13 cellular contexts compared by ENCODE assay signal in genomic region chr15:63677778-63678177, GRCh38.
DNase-seq lines count a peak whose midpoint lies in the region; ATAC-seq and TF ChIP-seq lines count a peak whose summit lies in the region.
"Had no signal": no experiment of that assay in that cellular context is flagged by ENCODE, and none has a peak within 500 bp of the region (broad histone marks: within the 10 kb centered on the region; RNA-seq: fewer than 3 reads in every experiment).

No MANE protein-coding gene starts in this region.

- no peaks in the 10 kb centered on the region for H3K27me3 Mint-ChIP-seq in CD4-positive, alpha-beta T cell
- no peaks in the 10 kb centered on the region for H3K27me3 Mint-ChIP-seq in effector memory CD8-positive, alpha-beta T cell
- H3K27me3 Mint-ChIP-seq: activated CD4-positive, alpha-beta T cell treated with anti-CD3 and anti-CD28 coated beads for 36 hours had no signal

- H3K27ac Mint-ChIP-seq in CD4-positive, alpha-beta T cell: peak overlapping the region; percentile 25
- H3K27ac Mint-ChIP-seq in effector memory CD8-positive, alpha-beta T cell: peak overlapping the region; percentile 5 to 75
- H3K27ac Mint-ChIP-seq: activated CD4-positive, alpha-beta T cell treated with anti-CD3 and anti-CD28 coated beads for 36 hours had no signal

- POLR2A ChIA-PET in CD4-positive, alpha-beta T cell (lab: Charles Lee): interaction anchor here (0.8 kb wide), 1 partner anchor 9 kb away, joined by 3 read pairs; no protein-coding TSS in a partner anchor

- H3K36me3 Mint-ChIP-seq in CD4-positive, alpha-beta T cell (ENCODE audit: low read depth): peaks cover 78% of the 10 kb centered on the region
- peaks cover 68% of the 10 kb centered on the region for H3K36me3 Mint-ChIP-seq in effector memory CD8-positive, alpha-beta T cell (ENCODE audit: insufficient read depth)

- intact Hi-C loops in CD4-positive, alpha-beta T cell (cut with DNase I, micrococcal nuclease): loop anchor here (5.0 to 10.0 kb wide), 2 partner anchors 50 to 53 kb away; no protein-coding TSS in a partner anchor
- intact Hi-C loops in mucosa of descending colon (cut with DNase I, micrococcal nuclease): no loop called here

- H3K4me3 Mint-ChIP-seq in CD4-positive, alpha-beta T cell: no peak overlapping the region
- H3K4me3 Mint-ChIP-seq in effector memory CD8-positive, alpha-beta T cell: no peak overlapping the region
- H3K4me3 Mint-ChIP-seq: activated CD4-positive, alpha-beta T cell treated with anti-CD3 and anti-CD28 coated beads for 36 hours; activated T-cell treated with anti-CD3 and anti-CD28 coated beads, Interleukin-2, amount 50 U/mL, for 72 hours had no signal

- no peak overlapping the region for H3K27ac ChIP-seq in CD4-positive, alpha-beta T cell (ENCODE audit: low read depth, low read length)
- H3K27ac ChIP-seq: GM23248, PC-9 had no signal

- no peaks in the 10 kb centered on the region for H3K27me3 ChIP-seq in CD4-positive, alpha-beta T cell (ENCODE audit: control insufficient read depth, insufficient read depth, low read length)

- H3K36me3 ChIP-seq in mucosa of descending colon (ENCODE audit: low read depth): no peaks in the 10 kb centered on the region

- CTCF ChIA-PET in CD4-positive, alpha-beta T cell (lab: Charles Lee): no interaction called here

- H3K4me1 Mint-ChIP-seq in CD4-positive, alpha-beta T cell (ENCODE audit: low read depth): peaks cover 24% of the 10 kb centered on the region
- H3K4me1 Mint-ChIP-seq in effector memory CD8-positive, alpha-beta T cell (ENCODE audit: low read depth in 2 of 2): peaks cover 3 to 7% of the 10 kb centered on the region in 2 donors

- H3K4me3 ChIP-seq in mucosa of descending colon: no peak overlapping the region
- H3K4me3 ChIP-seq: GM23248, PC-9 had no signal

- no peaks in the 10 kb centered on the region for H3K9me3 Mint-ChIP-seq in CD4-positive, alpha-beta T cell
- no peaks in the 10 kb centered on the region for H3K9me3 Mint-ChIP-seq in effector memory CD8-positive, alpha-beta T cell
- H3K9me3 Mint-ChIP-seq: activated T-cell treated with anti-CD3 and anti-CD28 coated beads, Interleukin-2, amount 50 U/mL, for 72 hours had no signal

- peaks cover 6% of the 10 kb centered on the region for H3K4me1 ChIP-seq in mucosa of descending colon (ENCODE audit: low read depth)

- DNase-seq in CD4-positive, alpha-beta T cell: no peak
- peak; percentile 22 for DNase-seq in NCI-H2029 (lab: John Stamatoyannopoulos, UW)
- DNase-seq in effector memory CD8-positive, alpha-beta T cell: no peak
- DNase-seq in mucosa of descending colon: peak; percentile 94 to 98 (median 95)
- no peak for DNase-seq in Ammon's horn (ENCODE audit: low spot score)
- no peak for DNase-seq in GM19238 (ENCODE audit: insufficient read length, low spot score)
- DNase-seq in HT-29 (ENCODE audit: low spot score): no peak
- DNase-seq: activated CD4-positive, alpha-beta T cell treated with anti-CD3 and anti-CD28 coated beads for 36 hours; activated T-cell treated with anti-CD3 and anti-CD28 coated beads, Interleukin-2, amount 50 U/mL, for 72 hours; C1 segment of cervical spinal cord; GM23248; PC-9 had no signal

- no peak for ATAC-seq in CD4-positive, alpha-beta T cell (ENCODE audit: poor library complexity)
- ATAC-seq in effector memory CD8-positive, alpha-beta T cell (replicated peaks): no peak
- ATAC-seq in mucosa of descending colon (peak; percentile 99), GM21447 (IDR thresholded peaks at IDR 0.05; ENCODE audit: unreplicated experiment) (no peak)
- ATAC-seq: activated CD4-positive, alpha-beta T cell treated with anti-CD3 and anti-CD28 coated beads for 36 hours; activated T-cell treated with anti-CD3 and anti-CD28 coated beads, Interleukin-2, amount 50 U/mL, for 72 hours had no signal

- no peaks in the 10 kb centered on the region for H3K9me3 ChIP-seq in CD4-positive, alpha-beta T cell (ENCODE audit: control insufficient read depth, low read length)
- no peaks in the 10 kb centered on the region for H3K9me3 ChIP-seq in mucosa of descending colon

- no peak for TF ChIP-seq CTCF in CD4-positive, alpha-beta T cell (IDR thresholded peaks at IDR 0.05)
- no peak for TF ChIP-seq CTCF in mucosa of descending colon (IDR thresholded peaks at IDR 0.05)

Comparison
In these comparisons a context has a peak if more than half of its experiments do, and no peak if none do; other contexts are left out.
1. DNase-seq: peak in NCI-H2029 (single experiment) and mucosa of descending colon (3 of 3); none in CD4-positive, alpha-beta T cell (0 of 10), effector memory CD8-positive, alpha-beta T cell (0 of 3), Ammon's horn (single experiment), GM19238 (single experiment) and HT-29 (single experiment).
2. intact Hi-C loops: an anchor here in CD4-positive, alpha-beta T cell (5.0 to 10.0 kb wide); none called in mucosa of descending colon.